ENCODE assay signal across 33 cellular contexts in genomic region chr13:80825276-80825675, GRCh38.
"Had no signal": no experiment of that assay in that cellular context is flagged by ENCODE, and none has a peak within 500 bp of the region (broad histone marks: within the 10 kb centered on the region; RNA-seq: fewer than 3 reads in every experiment).

No MANE protein-coding gene starts in this region.

- DNase-seq: activated effector memory CD4-positive, alpha-beta T cell treated with anti-CD3 and anti-CD28 coated beads, Interleukin-2, amount 50 U/mL, for 16 hours; activated effector memory CD4-positive, alpha-beta T cell treated with Interleukin-2 at 50 U/mL for 16 hours; activated gamma-delta T cell; activated gamma-delta T cell treated with Interleukin-2 at 50 U/mL for 16 hours; activated naive CD4-positive, alpha-beta T cell; activated naive CD4-positive, alpha-beta T cell treated with anti-CD3 and anti-CD28 coated beads for 36 hours; activated naive CD4-positive, alpha-beta T cell treated with anti-CD3 and anti-CD28 coated beads, Interleukin-2, amount 10 ng/mL, durations not matched to agents 7 days and 5 days; activated naive CD4-positive, alpha-beta T cell treated with anti-CD3 and anti-CD28 coated beads, Interleukin-2, amount 50 U/mL, for 16 hours; activated naive CD4-positive, alpha-beta T cell treated with Interleukin-2 at 50 U/mL for 16 hours; activated naive CD8-positive, alpha-beta T cell treated with anti-CD3 and anti-CD28 coated beads for 36 hours; activated naive CD8-positive, alpha-beta T cell treated with anti-CD3 and anti-CD28 coated beads, Interleukin-2, amount 10 ng/mL, durations not matched to agents 7 days and 5 days; activated naive CD8-positive, alpha-beta T cell treated with anti-CD3 and anti-CD28 coated beads, Interleukin-2, amount 50 U/mL, for 24 hours; activated T-cell treated with anti-CD3 and anti-CD28 coated beads, Interleukin-2, amount 50 U/mL, for 24 hours; activated T-cell treated with anti-CD3 and anti-CD28 coated beads, Interleukin-2, amount 50 U/mL, for 4 hours; activated T-cell treated with anti-CD3 and anti-CD28 coated beads, Interleukin-2, amount 50 U/mL, for 48 hours; activated T-cell treated with anti-CD3 and anti-CD28 coated beads, Interleukin-2, amount 50 U/mL, for 72 hours; adrenal gland; amniotic stem cell; amygdala; anterior cingulate cortex; aorta; body of pancreas; brain microvascular endothelial cell; caudate nucleus; central memory CD4-positive, alpha-beta T cell; cerebellar nuclear complex had no signal

- H3K9me3 ChIP-seq: adrenal gland, body of pancreas had no signal

- H3K36me3 ChIP-seq: adrenal gland, ascending aorta, brain microvascular endothelial cell, breast epithelium, cardiac muscle cell had no signal

- H3K27ac ChIP-seq: adrenal gland, ascending aorta, body of pancreas, brain microvascular endothelial cell, breast epithelium, cardiac muscle cell had no signal

- ATAC-seq: activated naive CD4-positive, alpha-beta T cell treated with anti-CD3 and anti-CD28 coated beads, Interleukin-2, amount 50 U/mL, for 72 hours; activated naive CD8-positive, alpha-beta T cell treated with anti-CD3 and anti-CD28 coated beads, Interleukin-2, amount 50 U/mL, for 24 hours; activated T-cell treated with anti-CD3 and anti-CD28 coated beads, Interleukin-2, amount 50 U/mL, for 4 hours; activated T-cell treated with anti-CD3 and anti-CD28 coated beads, Interleukin-2, amount 50 U/mL, for 72 hours; activated T-helper 17 cell treated with anti-CD3 and anti-CD28 coated beads, Interleukin-2, amount 50 U/mL, for 72 hours; body of pancreas had no signal

- H3K4me3 ChIP-seq: adrenal gland, ascending aorta, body of pancreas, breast epithelium, cardiac muscle cell had no signal

- FAIRE-seq: astrocyte, bronchial epithelial cell had no signal

- H3K27me3 ChIP-seq: adrenal gland, ascending aorta, body of pancreas, brain microvascular endothelial cell, breast epithelium, cardiac muscle cell had no signal

- H3K4me1 ChIP-seq: adrenal gland, ascending aorta, breast epithelium had no signal
